8 cellular contexts compared by ENCODE assay signal in the genomic region with DNA sequence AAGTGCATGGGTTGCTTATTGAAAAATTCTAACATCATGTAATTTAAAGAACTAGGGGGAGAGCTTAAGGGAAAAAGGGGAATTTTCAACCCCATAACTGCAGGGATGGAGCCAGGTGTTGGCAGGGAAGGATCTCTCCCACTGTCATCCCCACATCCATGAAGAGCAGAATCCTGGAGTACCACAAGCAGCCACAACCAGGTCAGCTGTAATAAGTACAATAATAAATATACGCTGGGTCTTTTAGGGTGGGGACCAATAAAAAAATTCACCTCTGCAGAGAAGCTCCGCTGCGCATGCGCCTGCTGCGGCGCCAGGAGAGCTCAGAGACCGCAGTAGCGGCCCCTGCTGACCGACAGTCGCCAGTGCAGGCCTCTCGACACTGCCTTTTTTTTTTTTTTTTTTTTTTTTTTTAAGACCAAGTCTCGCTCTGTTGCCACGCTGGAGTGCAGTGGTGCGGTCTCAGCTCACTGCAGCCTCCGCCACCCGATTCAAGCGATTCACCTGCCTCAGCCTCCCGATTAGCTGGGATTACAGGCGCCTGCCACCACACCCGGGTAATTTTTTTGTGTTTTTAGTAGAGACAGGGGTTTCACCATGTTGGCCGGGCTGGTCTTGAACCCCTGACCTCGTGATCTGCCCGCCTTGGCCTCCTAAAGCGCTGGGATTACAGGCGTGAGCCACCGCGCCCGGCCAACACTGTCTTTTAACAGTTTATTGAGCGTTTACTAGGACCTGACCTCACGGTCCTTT. TPM values are rescaled to one million over a fixed set of nuclear protein-coding genes. Genes with fewer than 3 reads are reported as not detected.
A peak's percentile ranks its signal among the peaks of the same experiment; 100 is the strongest.
DNase-seq lines count a peak whose midpoint lies in the region; ATAC-seq, FAIRE-seq and TF ChIP-seq lines count a peak whose summit lies in the region.

No MANE protein-coding gene starts in this region.

- H2AFZ ChIP-seq in keratinocyte (ENCODE audit: control insufficient read depth, low read length): peak overlapping the region; percentile 75

- peaks cover 12 to 20% of the 10 kb centered on the region in 2 experiments for H3K36me3 ChIP-seq in keratinocyte (ENCODE audit: control insufficient read depth in 2 of 2, extremely low read depth in 1 of 2, insufficient read depth in 2 of 2, low read length in 2 of 2)

- H3K4me3 ChIP-seq in keratinocyte (ENCODE audit: control insufficient read depth in 2 of 3, extremely low read depth in 1 of 3, insufficient read depth in 2 of 3, low read depth in 1 of 3, low read length in 3 of 3): peak overlapping the region; percentile 1 to 98 (median 83)

- H3K4me2 ChIP-seq in keratinocyte (ENCODE audit: control insufficient read depth, extremely low read depth, insufficient read depth, low read depth, low read length): peak overlapping the region; percentile 100

- H3K9ac ChIP-seq in keratinocyte (ENCODE audit: control insufficient read depth, extremely low read depth, insufficient read depth, low read length): peak overlapping the region; percentile 22

- peaks cover 25% of the 10 kb centered on the region for H3K79me2 ChIP-seq in keratinocyte (ENCODE audit: control insufficient read depth, insufficient read depth, low read length)

- DNase-seq in D721Med (ENCODE audit: insufficient read length, low spot score) (peak; percentile 80), NCI-H345 (lab: John Stamatoyannopoulos, UW) (peak; percentile 90), caudate nucleus (lab: John Stamatoyannopoulos, UW) (peak in 56 of 61 donors; percentile 5 to 89 (median 66)), keratinocyte (ENCODE audit: low read depth, low spot score) (peak; percentile 25)
- peak; percentile 73 for DNase-seq in activated CD4-positive, CD25-positive, alpha-beta regulatory T cell treated with anti-CD3 and anti-CD28 coated beads, Interleukin-2, amount 50 U/mL, for 16 hours (ENCODE audit: low read depth, low spot score)
- DNase-seq in stimulated activated CD4-positive, alpha-beta T cell treated with anti-CD3 and anti-CD28 coated beads, Interleukin-15, amount 100 ng/mL, for 1 hour (ENCODE audit: low read depth in 1 of 2, low spot score in 1 of 2): peak; percentile 80 to 81

- peaks cover 3% of the 10 kb centered on the region for H3K9me1 ChIP-seq in keratinocyte (ENCODE audit: control insufficient read depth, extremely low read depth, insufficient read depth, low read length)

- H3K4me1 ChIP-seq in keratinocyte (ENCODE audit: control insufficient read depth, extremely low read depth, insufficient read depth, low read length): peaks cover 35% of the 10 kb centered on the region

- H3K27ac ChIP-seq in caudate nucleus (ENCODE audit: low read depth, low read length) (peak overlapping the region; percentile 52), keratinocyte (ENCODE audit: control insufficient read depth, insufficient read depth, low read length) (no peak overlapping the region)

- H4K20me1 ChIP-seq in keratinocyte (ENCODE audit: control insufficient read depth, extremely low read depth, insufficient read depth, low read length): peaks cover 27% of the 10 kb centered on the region

- dilution Hi-C loops in keratinocyte (cut with MboI; ENCODE audit: extremely low pct_ligation_motif_present, low sequenced_read_pairs): no loop called here

- H3K27me3 ChIP-seq in keratinocyte (ENCODE audit: control insufficient read depth, extremely low read depth, insufficient read depth, low read length): no peaks in the 10 kb centered on the region

- no peak for FAIRE-seq in D721Med (lab: Jason Lieb, UNC)
- no peak for FAIRE-seq in keratinocyte (lab: Jason Lieb, UNC)

- TF ChIP-seq CTCF in D721Med (IDR thresholded peaks at IDR 0.05; ENCODE audit: insufficient read depth, missing control alignments) (peak; percentile 69), keratinocyte (optimal IDR thresholded peaks at IDR 0.05 in 1 of 3, IDR thresholded peaks at IDR 0.05 in 1 of 3, conservative IDR thresholded peaks at IDR 0.05 in 1 of 3; ENCODE audit: extremely low read depth in 1 of 3, insufficient read depth in 2 of 3, low read length in 3 of 3) (peak; percentile 68 to 94 (median 79))

- ATAC-seq in HG02973 (IDR thresholded peaks at IDR 0.05; ENCODE audit: unreplicated experiment): peak; percentile 38
- ATAC-seq in HG03139 (IDR thresholded peaks at IDR 0.05; ENCODE audit: unreplicated experiment): no peak

- H3K9me3 ChIP-seq in keratinocyte (ENCODE audit: control insufficient read depth, low read depth, low read length): no peaks in the 10 kb centered on the region

RNA-seq across cellular contexts. Expression of a gene that starts 2.5 kb away (rescaled TPM):
- 884 to 1,193 TPM (median 1,022 TPM) in 3 replicates for polyA plus RNA-seq in keratinocyte
- 6,584 TPM for polyA plus RNA-seq in keratinocyte (2011; ENCODE audit: low read depth)
- polyA plus RNA-seq in keratinocyte (2011; cell fraction: cytosol; rRNA removed): 621 and 1,440 TPM in 2 replicates
- 422 and 581 TPM in 2 replicates for polyA plus RNA-seq in keratinocyte (2011; cell fraction: nucleus; rRNA removed)
- 2,384 and 2,702 TPM in 2 replicates for polyA plus RNA-seq in keratinocyte (2012; ENCODE audit: low replicate concordance)
- 880 to 1,449 TPM (median 1,221 TPM) in 3 replicates for polyA minus RNA-seq in keratinocyte
- 2,791 TPM for polyA minus RNA-seq in keratinocyte (2011; cell fraction: cytosol; rRNA and poly(A)+ RNA removed)
- 560 and 618 TPM in 2 replicates for polyA minus RNA-seq in keratinocyte (2011; cell fraction: nucleus; rRNA and poly(A)+ RNA removed)

RNA-seq across cellular contexts. Expression of a gene that starts 16.9 kb away (rescaled TPM):
- 57.3 to 94.7 TPM (median 60.8 TPM) in 3 replicates for polyA plus RNA-seq in keratinocyte
- polyA plus RNA-seq in keratinocyte (2011; ENCODE audit: low read depth): 89.3 TPM
- polyA plus RNA-seq in keratinocyte (2011; cell fraction: cytosol; rRNA removed): 60.2 and 106 TPM in 2 replicates
- polyA plus RNA-seq in keratinocyte (2011; cell fraction: nucleus; rRNA removed): 129 and 173 TPM in 2 replicates
- 70.8 and 89.7 TPM in 2 replicates for polyA plus RNA-seq in keratinocyte (2012; ENCODE audit: low replicate concordance)
- polyA minus RNA-seq in keratinocyte: 48.0 to 162 TPM (median 77.5 TPM) in 3 replicates
- 104 TPM for polyA minus RNA-seq in keratinocyte (2011; cell fraction: cytosol; rRNA and poly(A)+ RNA removed)
- polyA minus RNA-seq in keratinocyte (2011; cell fraction: nucleus; rRNA and poly(A)+ RNA removed): 78.9 and 95.9 TPM in 2 replicates

RNA-seq across cellular contexts. Expression of a gene that starts 19.7 kb away (rescaled TPM):
- 6.1 to 11.4 TPM (median 7.5 TPM) in 3 replicates for polyA plus RNA-seq in keratinocyte
- 18.7 TPM for polyA plus RNA-seq in keratinocyte (2011; ENCODE audit: low read depth)
- 6.4 and 13.1 TPM in 2 replicates for polyA plus RNA-seq in keratinocyte (2011; cell fraction: cytosol; rRNA removed)
- 12.7 and 17.1 TPM in 2 replicates for polyA plus RNA-seq in keratinocyte (2011; cell fraction: nucleus; rRNA removed)
- polyA plus RNA-seq in keratinocyte (2012; ENCODE audit: low replicate concordance): 20.0 and 20.7 TPM in 2 replicates
- 7.4 to 42.2 TPM (median 7.6 TPM) in 3 replicates for polyA minus RNA-seq in keratinocyte
- 7.7 TPM for polyA minus RNA-seq in keratinocyte (2011; cell fraction: cytosol; rRNA and poly(A)+ RNA removed)
- polyA minus RNA-seq in keratinocyte (2011; cell fraction: nucleus; rRNA and poly(A)+ RNA removed): 8.4 and 9.0 TPM in 2 replicates

RNA-seq across cellular contexts. Expression of a gene that starts 54.9 kb away (rescaled TPM):
- polyA plus RNA-seq in keratinocyte: not detected in 3 replicates
- not detected for polyA plus RNA-seq in keratinocyte (2011; ENCODE audit: low read depth)
- not detected in 2 replicates for polyA plus RNA-seq in keratinocyte (2011; cell fraction: cytosol; rRNA removed)
- not detected in 2 replicates for polyA plus RNA-seq in keratinocyte (2011; cell fraction: nucleus; rRNA removed)
- 0.38 TPM in 1 of 2 replicates, not detected in the other for polyA plus RNA-seq in keratinocyte (2012; ENCODE audit: low replicate concordance)
- polyA minus RNA-seq in keratinocyte: not detected in 3 replicates
- polyA minus RNA-seq in keratinocyte (2011; cell fraction: cytosol; rRNA and poly(A)+ RNA removed): not detected
- not detected in 2 replicates for polyA minus RNA-seq in keratinocyte (2011; cell fraction: nucleus; rRNA and poly(A)+ RNA removed)

Comparison
In these comparisons a context has a peak if more than half of its experiments do, and no peak if none do; other contexts are left out.
1. DNase-seq: peak in every context shown above with its lines; median percentile 90 in NCI-H345; 80 in stimulated activated CD4-positive, alpha-beta T cell treated with anti-CD3 and anti-CD28 coated beads, Interleukin-15, amount 100 ng/mL, for 1 hour; 80 in D721Med; 73 in activated CD4-positive, CD25-positive, alpha-beta regulatory T cell treated with anti-CD3 and anti-CD28 coated beads, Interleukin-2, amount 50 U/mL, for 16 hours; 66 in caudate nucleus; 25 in keratinocyte.